ENCODE assay signal across 8 cellular contexts in the genomic region with DNA sequence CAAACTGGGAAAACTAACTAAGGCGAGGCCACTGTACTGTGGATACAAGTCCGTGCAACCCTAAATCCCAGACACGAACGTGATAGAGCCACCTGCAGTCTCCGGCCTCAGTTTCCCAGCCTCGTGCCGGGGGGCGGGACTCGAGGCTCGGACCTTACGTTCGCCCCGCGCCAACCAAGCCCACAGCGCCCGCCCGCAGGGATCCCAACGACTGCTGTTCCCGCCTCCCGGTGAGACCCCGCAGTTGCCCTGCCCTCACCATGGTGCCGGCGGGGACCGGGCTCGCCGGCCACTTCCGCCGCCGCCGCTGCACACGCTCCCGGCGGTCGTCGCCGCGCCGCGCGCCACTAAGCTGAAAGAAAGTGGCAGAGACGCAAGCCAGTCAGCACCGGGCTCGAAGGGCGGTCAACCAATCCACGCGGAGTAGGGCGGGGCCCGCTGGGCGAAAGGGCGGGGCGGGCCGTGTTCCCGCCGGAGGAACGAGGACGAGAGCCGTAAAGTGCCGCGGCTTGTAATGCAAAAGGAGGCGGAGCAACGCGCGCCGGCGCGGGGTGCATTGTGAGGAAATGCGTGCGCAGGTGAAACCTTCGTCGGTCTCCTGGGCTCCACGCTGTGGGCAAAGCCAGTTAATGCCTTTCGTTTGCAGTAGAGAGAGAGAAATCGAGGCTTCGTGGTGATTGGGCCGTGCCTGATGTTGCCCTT. TPM values are rescaled to one million over a fixed set of nuclear protein-coding genes. Genes with fewer than 3 reads are reported as not detected.
DNase-seq lines count a peak whose midpoint lies in the region; ATAC-seq, FAIRE-seq and TF ChIP-seq lines count a peak whose summit lies in the region.

Gene LSM4, minus strand, starts transcription at position 318 of the 702 bp plus-strand sequence. Its CDS starts 56 bp downstream, at position 262.

- H2BK12ac ChIP-seq in H1 (ENCODE audit: low read depth, low read length): peak within 1 kb of the TSS; percentile 95
- H2BK12ac ChIP-seq in mesenchymal stem cell (ENCODE audit: low read length in 2 of 2): peak within 1 kb of the TSS; percentile 48 to 60

- peaks cover 6 to 15% of the 10 kb centered on the region in 2 experiments for H4K20me1 ChIP-seq in H1 (replicated peaks in 1 of 2; ENCODE audit: control insufficient read depth in 1 of 2, insufficient read depth in 2 of 2, low read length in 2 of 2)

- no peaks in the 10 kb centered on the region for H3K9me3 Mint-ChIP-seq in Calu3 (ENCODE audit: low read depth, unreplicated experiment)

- H3K14ac ChIP-seq in H1 (ENCODE audit: insufficient read length): no peak within 1 kb of the TSS
- H3K14ac ChIP-seq in mesenchymal stem cell (ENCODE audit: low read length in 2 of 2): peak within 1 kb of the TSS in 1 of 2 experiments; percentile 6

- intact Hi-C loops in Calu3 (cut with micrococcal nuclease; ENCODE audit: unreplicated experiment): loop anchor here (1.0 kb wide), 1 partner anchor 44 kb away; no protein-coding TSS in a partner anchor

- peak within 1 kb of the TSS; percentile 92 for H3K27ac ChIP-seq in H1 (ENCODE audit: low read depth, low read length)
- peak within 1 kb of the TSS; percentile 87 for H3K27ac ChIP-seq in mesenchymal stem cell (ENCODE audit: low read length, poor library complexity, severe bottlenecking)

- H3K4me2 ChIP-seq in H1 (ENCODE audit: insufficient read depth in 1 of 2, low read depth in 2 of 2, low read length in 2 of 2): peak within 1 kb of the TSS; percentile 74 to 79
- H3K4me2 ChIP-seq in mesenchymal stem cell (ENCODE audit: low read length, poor library complexity, severe bottlenecking): peak within 1 kb of the TSS; percentile 94

- H2BK15ac ChIP-seq in H1 (ENCODE audit: low read length) (0 out of 2 replicates have a peak within 1 kb of the TSS, but pooled peaks have one; percentile 67), mesenchymal stem cell (ENCODE audit: low read depth, poor library complexity, severe bottlenecking) (peak within 1 kb of the TSS; percentile 63)

- H3K79me1 ChIP-seq in H1 (ENCODE audit: low read depth, low read length) (peaks cover 15% of the 10 kb centered on the region), mesenchymal stem cell (replicated peaks; ENCODE audit: low read length, poor library complexity, severe bottlenecking) (peaks cover 13% of the 10 kb centered on the region)

- no peaks in the 10 kb centered on the region for H3K27me3 Mint-ChIP-seq in Calu3 (ENCODE audit: unreplicated experiment)

- no peaks in the 10 kb centered on the region for H3K23me2 ChIP-seq in H1 (ENCODE audit: low read depth, low read length)

- H4K8ac ChIP-seq in H1 (ENCODE audit: extremely low read depth, insufficient read depth, low read length): peak within 1 kb of the TSS; percentile 98
- H4K8ac ChIP-seq in mesenchymal stem cell (ENCODE audit: low read length): peak within 1 kb of the TSS; percentile 88

- H3K79me2 ChIP-seq in H1 (ENCODE audit: control insufficient read depth in 1 of 2, insufficient read depth in 2 of 2, low read length in 2 of 2): peaks cover 20 to 41% of the 10 kb centered on the region in 2 experiments

- H3K27ac Mint-ChIP-seq in Calu3 (ENCODE audit: unreplicated experiment): peak within 1 kb of the TSS; percentile 91

- peak within 1 kb of the TSS; percentile 89 for H3K56ac ChIP-seq in H1 (replicated peaks; ENCODE audit: insufficient read length, low read depth, low read length)

- peak within 1 kb of the TSS; percentile 72 for H3K4me3 Mint-ChIP-seq in Calu3 (ENCODE audit: low read depth, unreplicated experiment)

- H3K4me3 ChIP-seq in H1 (ENCODE audit: extremely low read depth in 1 of 4, insufficient read depth in 2 of 4, low read depth in 3 of 4, low read length in 4 of 4) (peak within 1 kb of the TSS; percentile 70 to 82 (median 78)), mesenchymal stem cell (ENCODE audit: insufficient read depth in 1 of 2, low read depth in 1 of 2, low read length in 2 of 2) (peak within 1 kb of the TSS; percentile 80 to 86)

- peak; percentile 95 for ATAC-seq in GM21381 (IDR thresholded peaks at IDR 0.05; ENCODE audit: unreplicated experiment)

- H2BK120ac ChIP-seq in H1 (replicated peaks; ENCODE audit: low read depth, low read length) (no peak within 1 kb of the TSS), mesenchymal stem cell (ENCODE audit: low read depth, low read length) (peak within 1 kb of the TSS; percentile 65)

- H4K5ac ChIP-seq in H1 (ENCODE audit: insufficient read length, low read depth, low read length): peak within 1 kb of the TSS; percentile 82

- H3K36me3 ChIP-seq in H1 (ENCODE audit: control insufficient read depth in 2 of 4, insufficient read depth in 4 of 4, low read length in 3 of 4) (peaks cover 0 to 7% (median 0%) of the 10 kb centered on the region in 4 experiments; a peak in 2 of 8 replicates), mesenchymal stem cell (ENCODE audit: control insufficient read depth in 1 of 2, insufficient read depth in 2 of 2, low read depth in 1 of 2, low read length in 2 of 2) (peaks cover 9 to 13% of the 10 kb centered on the region in 2 experiments)

- DNase-seq in Calu3 (peak; percentile 95), HUDEP-2 (lab: John Stamatoyannopoulos, UW; ENCODE audit: unreplicated experiment in 76 of 76) (peak; percentile 70 to 100 (median 99)), NOMO-1 treated with dmso at 0.1 percent for 144 hours (lab: John Stamatoyannopoulos, UW; ENCODE audit: unreplicated experiment) (peak; percentile 96), H1 (ENCODE audit: low read depth in 1 of 2, low spot score in 2 of 2) (peak; percentile 95 to 99), mesenchymal stem cell (peak; percentile 97)
- peak; percentile 96 to 99 (median 97) for DNase-seq in activated CD8-positive, alpha-beta memory T cell treated with anti-CD3 and anti-CD28 coated beads for 48 hours (ENCODE audit: low read depth in 2 of 3, low spot score in 2 of 3)
- peak; percentile 99 for DNase-seq in stimulated activated CD8-positive, alpha-beta memory T cell treated with anti-CD3 and anti-CD28 coated beads, Interleukin-12 subunit alpha, Interleukin-12 subunit beta, amount 100 ng/mL, for 4 hours (ENCODE audit: low read depth)

- H2BK5ac ChIP-seq in H1 (ENCODE audit: low read depth, low read length) (peak within 1 kb of the TSS; percentile 86), mesenchymal stem cell (ENCODE audit: low read depth, low read length, poor library complexity, severe bottlenecking) (peak within 1 kb of the TSS; percentile 90)

- BruUV-seq in Calu3 (replicated peaks; lab: Mats Ljungman, UMichigan): no TSS peak

- H3K9me3 ChIP-seq in H1 (ENCODE audit: insufficient read depth in 2 of 2, low read depth in 1 of 2, low read length in 1 of 2): no peaks in the 10 kb centered on the region
- H3K9me3 ChIP-seq in mesenchymal stem cell (ENCODE audit: control insufficient read depth, low read length): no peaks in the 10 kb centered on the region

- H3K23ac ChIP-seq in H1 (ENCODE audit: insufficient read length) (no peak within 1 kb of the TSS), mesenchymal stem cell (ENCODE audit: low read length in 2 of 2) (peak within 1 kb of the TSS in 1 of 2 experiments; percentile 78)

- no peak within 1 kb of the TSS for H2AK5ac ChIP-seq in H1 (ENCODE audit: low read depth, low read length)
- peak within 1 kb of the TSS; percentile 94 for H2AK5ac ChIP-seq in mesenchymal stem cell (ENCODE audit: low read length, severe bottlenecking)

- H3K4me1 ChIP-seq in H1 (replicated peaks in 1 of 4; ENCODE audit: control insufficient read depth in 3 of 4, insufficient read depth in 4 of 4, low read length in 3 of 4) (peaks cover 6 to 9% (median 7%) of the 10 kb centered on the region in 4 experiments), mesenchymal stem cell (ENCODE audit: control insufficient read depth, insufficient read depth, low read depth, low read length) (peaks cover 13% of the 10 kb centered on the region)

- H2AFZ ChIP-seq in H1 (ENCODE audit: low read length) (peak within 1 kb of the TSS; percentile 12; the same call in 1 of the 2 replicates), mesenchymal stem cell (ENCODE audit: low read depth, low read length) (peak within 1 kb of the TSS; percentile 86)

- H3K27me3 ChIP-seq in H1 (replicated peaks in 1 of 4; ENCODE audit: control insufficient read depth in 3 of 4, extremely low read depth in 1 of 4, insufficient read depth in 3 of 4, low read length in 3 of 4) (no peaks in the 10 kb centered on the region), mesenchymal stem cell (ENCODE audit: control insufficient read depth in 1 of 2, insufficient read depth in 1 of 2, low read length in 2 of 2) (no peaks in the 10 kb centered on the region)

- TF ChIP-seq RAD21 in H1 (IDR thresholded peaks at IDR 0.05 in 1 of 2, conservative IDR thresholded peaks at IDR 0.05 in 1 of 2; ENCODE audit: low read depth in 2 of 2, low read length in 2 of 2): peak; percentile 47 to 49

- H3K36me3 Mint-ChIP-seq in Calu3 (ENCODE audit: insufficient read depth, unreplicated experiment): peaks cover 18% of the 10 kb centered on the region

- peak within 1 kb of the TSS; percentile 89 to 94 (median 90) for H3K9ac ChIP-seq in H1 (replicated peaks in 1 of 4; ENCODE audit: extremely low read depth in 1 of 4, low read depth in 3 of 4, low read length in 3 of 4)
- H3K9ac ChIP-seq in mesenchymal stem cell (ENCODE audit: low read length): peak within 1 kb of the TSS; percentile 96

- peaks cover 31% of the 10 kb centered on the region for H3K4me1 Mint-ChIP-seq in Calu3 (ENCODE audit: low read depth, unreplicated experiment)

- no peak for TF ChIP-seq CTCF in Calu3 (IDR thresholded peaks at IDR 0.05; ENCODE audit: unreplicated experiment)
- TF ChIP-seq CTCF in H1 (IDR thresholded peaks at IDR 0.05; ENCODE audit: control extremely low read depth in 1 of 3, insufficient read depth in 1 of 3, low read depth in 1 of 3, low read length in 3 of 3): peak; percentile 33 to 45 (median 39)

- H4K91ac ChIP-seq in H1 (replicated peaks; ENCODE audit: insufficient read length, low read length) (peak within 1 kb of the TSS; percentile 75), mesenchymal stem cell (ENCODE audit: low read length) (peak within 1 kb of the TSS; percentile 94)

- CTCF ChIA-PET in Calu3 (lab: Charles Lee): interaction anchor here (0.6 to 2.6 kb wide), 6 partner anchors 18 to 472 kb away, joined by 3 to 48 read pairs (median 6); partner anchors contain the start of gene JUND
- CTCF ChIA-PET in H1 (lab: Charles Lee; ENCODE audit: partially characterized antibody): interaction anchor here (0.7 to 13.7 kb wide), 15 partner anchors 11 to 204 kb away, joined by 3 to 242 read pairs (median 6); partner anchors contain the start of genes IQCN and JUND

- FAIRE-seq in H1 (lab: Jason Lieb, UNC): no peak

- 2% methylated on average over 66 of the region's 75 CpGs; no CpG with 5 or more reads in 1 of the 2 experiments for WGBS in H1 (ENCODE audit: extremely low coverage in 1 of 2, insufficient coverage in 1 of 2, insufficient read length in 1 of 2, insufficient replicate concordance in 2 of 2, low coverage in 1 of 2, low lambda C conversion rate in 2 of 2, missing lambda C conversion rate in 1 of 2), 2 experiments
- WGBS in mesenchymal stem cell: under 1% methylated on average over 75 of the region's 75 CpGs

- POLR2A ChIA-PET in H1 (lab: Charles Lee; ENCODE audit: partially characterized antibody): interaction anchor here (0.7 to 13.8 kb wide), 22 partner anchors 10 to 149 kb away, joined by 3 to 200 read pairs (median 4); partner anchors contain the start of genes GDF15, IQCN and JUND

- H2BK20ac ChIP-seq in H1 (ENCODE audit: low read length): no peak within 1 kb of the TSS

- TF ChIP-seq EP300 in H1 (IDR thresholded peaks at IDR 0.05; ENCODE audit: borderline replicate concordance in 1 of 2, low read depth in 2 of 2, low read length in 2 of 2): peak in 1 of 2 experiments; percentile 74; a peak in 1 of 3 replicates

- TF ChIP-seq POLR2A in H1 (IDR thresholded peaks at IDR 0.05; ENCODE audit: control extremely low read depth in 1 of 2, low read depth in 2 of 2, low read length in 2 of 2): peak; percentile 79 to 84

- H3K18ac ChIP-seq in H1 (ENCODE audit: extremely low read depth, low read length) (peak within 1 kb of the TSS; percentile 80), mesenchymal stem cell (ENCODE audit: low read depth in 1 of 2, low read length in 2 of 2) (peak within 1 kb of the TSS; percentile 89 to 94)

- H3K4ac ChIP-seq in H1 (replicated peaks; ENCODE audit: insufficient read length, low read depth, low read length) (peak within 1 kb of the TSS; percentile 25), mesenchymal stem cell (ENCODE audit: low read depth in 1 of 2, low read length in 2 of 2) (peak within 1 kb of the TSS; percentile 94 to 96)

RNA-seq across cellular contexts. Expression of gene LSM4, which starts in this region (rescaled TPM):
- 111 and 115 TPM in 2 replicates for total RNA-seq in Calu3 (2022)
- total RNA-seq in H1 (2021; fragmentation: NEBNext Ultra II Directional; extraction: Animal tissue kit (Norgen Biotek cat#: 25700)): 319 and 344 TPM in 2 replicates
- 302 and 380 TPM in 2 replicates for polyA plus RNA-seq in H1 (2011; rRNA removed)
- polyA plus RNA-seq in H1 (2011; cell fraction: cytosol; rRNA removed): 472 TPM
- 307 TPM for polyA plus RNA-seq in H1 (2011; cell fraction: nucleus; rRNA removed)
- 245 to 329 TPM (median 314 TPM) in 4 replicates for polyA plus RNA-seq in H1 (2012, experiment 1 of 2)
- polyA plus RNA-seq in H1 (2012, experiment 2 of 2): 316 TPM
- 312 TPM for polyA plus RNA-seq in H1 (2013, experiment 1 of 2)
- 316 TPM for polyA plus RNA-seq in H1 (2013, experiment 2 of 2)
- polyA minus RNA-seq in H1 (2011; rRNA and poly(A)+ RNA removed): 47.1 and 48.2 TPM in 2 replicates
- polyA minus RNA-seq in H1 (2011; cell fraction: cytosol; rRNA and poly(A)+ RNA removed): 90.1 TPM
- 101 TPM for polyA minus RNA-seq in H1 (2011; cell fraction: nucleus; rRNA and poly(A)+ RNA removed)
- polyA plus RNA-seq in mesenchymal stem cell (2013, experiment 1 of 2): 97.6 TPM
- 98.6 TPM for polyA plus RNA-seq in mesenchymal stem cell (2013, experiment 2 of 2)

Comparison
In these comparisons a context has a peak if more than half of its experiments do, and no peak if none do; other contexts are left out.
1. Peak in every context shown above with its lines: DNase-seq, ATAC-seq, H3K4me3 ChIP-seq and H3K27ac ChIP-seq.